In genomic region chr20:46298374-46298773, GRCh38 we compare ENCODE assay signal across 32 cellular contexts.
"Had no signal": no experiment of that assay in that cellular context is flagged by ENCODE, and none has a peak within 500 bp of the region (broad histone marks: within the 10 kb centered on the region; RNA-seq: fewer than 3 reads in every experiment).

No MANE protein-coding gene starts in this region.

- FAIRE-seq: astrocyte, TTC549 had no signal

- H3K27ac ChIP-seq: adrenal gland, body of pancreas, brain microvascular endothelial cell, breast epithelium, VCaP had no signal

- H3K9me3 ChIP-seq: adrenal gland, body of pancreas, breast epithelium had no signal

- H3K4me3 ChIP-seq: adrenal gland, body of pancreas, breast epithelium had no signal

- H3K36me3 ChIP-seq: adrenal gland, brain microvascular endothelial cell, breast epithelium had no signal

- DNase-seq: activated B cell treated with CpG ODN at 0.5 μM for 24 hours; activated CD4-positive, alpha-beta memory T cell treated with anti-CD3 and anti-CD28 coated beads for 36 hours; activated CD4-positive, alpha-beta T cell treated with anti-CD3 and anti-CD28 coated beads for 4 hours; activated CD4-positive, alpha-beta T cell treated with anti-CD3 and anti-CD28 coated beads, Interleukin-2, amount 10 ng/mL, durations not matched to agents 24 days and 14 days; activated CD4-positive, alpha-beta T cell treated with anti-CD3 and anti-CD28 coated beads, Interleukin-2, amount 50 U/mL, for 1 hour; activated CD4-positive, alpha-beta T cell treated with anti-CD3 and anti-CD28 coated beads, Interleukin-2, amount 50 U/mL, for 4 hours; activated CD4-positive, CD25-positive, alpha-beta regulatory T cell treated with anti-CD3 and anti-CD28 coated beads, Interleukin-2, amount 50 U/mL, for 72 hours; activated CD8-positive, alpha-beta memory T cell treated with anti-CD3 and anti-CD28 coated beads, Interleukin-2, amount 50 U/mL, for 4 hours; activated CD8-positive, alpha-beta T cell treated with anti-CD3 and anti-CD28 coated beads for 36 hours; activated effector memory CD4-positive, alpha-beta T cell treated with anti-CD3 and anti-CD28 coated beads, Interleukin-2, amount 50 U/mL, for 16 hours; activated gamma-delta T cell treated with Interleukin-2 at 50 U/mL for 16 hours; activated naive CD4-positive, alpha-beta T cell; activated naive CD4-positive, alpha-beta T cell treated with anti-CD3 and anti-CD28 coated beads for 36 hours; activated naive CD4-positive, alpha-beta T cell treated with anti-CD3 and anti-CD28 coated beads, Interleukin-2, amount 50 U/mL, for 16 hours; activated naive CD8-positive, alpha-beta T cell treated with anti-CD3 and anti-CD28 coated beads for 36 hours; activated T-cell treated with anti-CD3 and anti-CD28 coated beads for 4 hours; activated T-cell treated with anti-CD3 and anti-CD28 coated beads, Interleukin-2, amount 50 U/mL, for 1 hour; activated T-cell treated with anti-CD3 and anti-CD28 coated beads, Interleukin-2, amount 50 U/mL, for 4 hours; activated T-cell treated with anti-CD3 and anti-CD28 coated beads, Interleukin-2, amount 50 U/mL, for 72 hours; adrenal gland; amniotic stem cell; aorta; brain microvascular endothelial cell; central memory CD4-positive, alpha-beta T cell; T-helper 1 cell; T-helper 2 cell; T-helper 9 cell had no signal

- H3K4me1 ChIP-seq: adrenal gland, body of pancreas, breast epithelium had no signal
